ENCODE assay signal across 16 cellular contexts in the genomic region with DNA sequence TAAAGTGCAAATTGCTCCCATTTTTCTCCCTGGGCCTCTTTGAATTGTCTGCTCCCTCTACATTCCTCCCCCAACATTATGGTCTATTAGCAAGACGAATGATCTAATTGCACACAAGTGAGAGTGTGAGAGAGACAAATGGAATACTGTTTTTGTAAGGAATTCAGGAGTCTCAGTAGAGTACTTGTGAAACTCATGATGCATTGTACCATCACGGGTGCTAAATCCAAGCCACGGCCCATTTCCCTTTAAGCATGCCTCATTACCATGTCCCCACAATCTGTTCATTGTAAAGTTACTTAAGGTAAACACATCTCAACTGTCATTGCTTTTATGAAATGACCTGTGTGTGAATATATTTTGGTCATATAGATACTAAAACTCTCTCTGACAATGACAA.
DNase-seq lines count a peak whose midpoint lies in the region; ATAC-seq and TF ChIP-seq lines count a peak whose summit lies in the region.
"Had no signal": no experiment of that assay in that cellular context is flagged by ENCODE, and none has a peak within 500 bp of the region (broad histone marks: within the 10 kb centered on the region; RNA-seq: fewer than 3 reads in every experiment).

No MANE protein-coding gene starts in this region.

- H3K27ac ChIP-seq in HEK293 (ENCODE audit: extremely low read depth, low read depth, low read length), result no peak overlapping the region
- H3K27ac ChIP-seq: C4-2B, PC-9, SJCRH30 had no signal

- CTCF ChIA-PET in HEK293 (lab: Yijun Ruan, JAX), result no interaction called here

- no peak for TF ChIP-seq CTCF in HEK293 (tag by site-specific recombination; IDR thresholded peaks at IDR 0.05)

- H3K9me3 ChIP-seq in HEK293 (ENCODE audit: control insufficient read depth, insufficient read depth, low read depth, low read length), result no peaks in the 10 kb centered on the region
- H3K9me3 ChIP-seq: SJCRH30 had no signal

- peaks cover 0 to 4% of the 10 kb centered on the region in 2 experiments; a peak in 1 of 3 replicates for H3K36me3 ChIP-seq in HEK293 (ENCODE audit: control insufficient read depth in 2 of 2, insufficient read depth in 1 of 2, low read length in 2 of 2)
- H3K36me3 ChIP-seq: SJCRH30 had no signal

- POLR2A ChIA-PET in HEK293 (lab: Yijun Ruan, JAX), result no interaction called here

- peaks cover 5% of the 10 kb centered on the region; the same call in 1 of the 2 replicates for H3K4me1 ChIP-seq in HEK293 (ENCODE audit: control insufficient read depth, insufficient read depth, low read length)
- H3K4me1 ChIP-seq: SJCRH30 had no signal

- no peak for ATAC-seq in GM19463 (IDR thresholded peaks at IDR 0.05; ENCODE audit: unreplicated experiment)
- ATAC-seq: GM23338, HCT116 had no signal

- H3K4me3 ChIP-seq in HEK293 (ENCODE audit: low read depth, low read length), result no peak overlapping the region
- H3K4me3 ChIP-seq: GM23338, PC-9, SJCRH30 had no signal

- DNase-seq in COLO829 (ENCODE audit: low spot score), result peak; percentile 7
- DNase-seq in NCI-H2171 (lab: John Stamatoyannopoulos, UW), result peak; percentile 30
- DNase-seq in epidermal melanocyte (ENCODE audit: insufficient read length, low spot score), result peak; percentile 46
- no peak for DNase-seq in activated CD4-positive, alpha-beta T cell treated with anti-CD3 and anti-CD28 coated beads, Interleukin-2, amount 50 U/mL, for 4 hours
- no peak for DNase-seq in DMS153 treated with DMSO at 0.1 percent for 48 hours (lab: John Stamatoyannopoulos, UW; ENCODE audit: unreplicated experiment)
- DNase-seq: DMS53, NCI-H2227 treated with DMSO at 0.1 percent for 48 hours, NCI-H748 treated with DMSO at 0.1 percent for 48 hours, PC-9, SJCRH30, T-helper 2 cell had no signal

TF ChIP-seq in HEK293, 187 proteins besides CTCF, POLR2A, EP300 and RAD21:
- TF ChIP-seq KLF10 (tag by site-specific recombination; IDR thresholded peaks at IDR 0.05), result 0 out of 2 replicates have a peak, but pooled peaks have one; percentile 10
- no peak for TF ChIP-seq ZNF350 (tag by site-specific recombination; IDR thresholded peaks at IDR 0.05)
- TF ChIP-seq, protein P1, sequence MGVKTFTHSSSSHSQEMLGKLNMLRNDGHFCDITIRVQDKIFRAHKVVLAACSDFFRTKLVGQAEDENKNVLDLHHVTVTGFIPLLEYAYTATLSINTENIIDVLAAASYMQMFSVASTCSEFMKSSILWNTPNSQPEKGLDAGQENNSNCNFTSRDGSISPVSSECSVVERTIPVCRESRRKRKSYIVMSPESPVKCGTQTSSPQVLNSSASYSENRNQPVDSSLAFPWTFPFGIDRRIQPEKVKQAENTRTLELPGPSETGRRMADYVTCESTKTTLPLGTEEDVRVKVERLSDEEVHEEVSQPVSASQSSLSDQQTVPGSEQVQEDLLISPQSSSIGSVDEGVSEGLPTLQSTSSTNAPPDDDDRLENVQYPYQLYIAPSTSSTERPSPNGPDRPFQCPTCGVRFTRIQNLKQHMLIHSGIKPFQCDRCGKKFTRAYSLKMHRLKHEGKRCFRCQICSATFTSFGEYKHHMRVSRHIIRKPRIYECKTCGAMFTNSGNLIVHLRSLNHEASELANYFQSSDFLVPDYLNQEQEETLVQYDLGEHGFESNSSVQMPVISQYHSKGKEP (tag by site-specific recombination; IDR thresholded peaks at IDR 0.05), result 0 out of 2 replicates have a peak, but pooled peaks have one; percentile 28
- TF ChIP-seq OSR2 (tag by site-specific recombination; IDR thresholded peaks at IDR 0.05), result peak; percentile 87
- peak; percentile 19; the same call in 1 of the 2 replicates for TF ChIP-seq ZBTB17 (tag by site-specific recombination; IDR thresholded peaks at IDR 0.05)
- TF ChIP-seq, protein P2, sequence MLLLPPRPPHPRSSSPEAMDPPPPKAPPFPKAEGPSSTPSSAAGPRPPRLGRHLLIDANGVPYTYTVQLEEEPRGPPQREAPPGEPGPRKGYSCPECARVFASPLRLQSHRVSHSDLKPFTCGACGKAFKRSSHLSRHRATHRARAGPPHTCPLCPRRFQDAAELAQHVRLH (tag by site-specific recombination; IDR thresholded peaks at IDR 0.05), result no peak

Comparison
In these comparisons a context has a peak if more than half of its experiments do, and no peak if none do; other contexts are left out.
1. DNase-seq: peak in COLO829 (single experiment), NCI-H2171 (single experiment) and epidermal melanocyte (single experiment); none in activated CD4-positive, alpha-beta T cell treated with anti-CD3 and anti-CD28 coated beads, Interleukin-2, amount 50 U/mL, for 4 hours (0 of 2) and DMS153 treated with DMSO at 0.1 percent for 48 hours (single experiment).